ENCODE assay signal across 12 cellular contexts in the genomic region with DNA sequence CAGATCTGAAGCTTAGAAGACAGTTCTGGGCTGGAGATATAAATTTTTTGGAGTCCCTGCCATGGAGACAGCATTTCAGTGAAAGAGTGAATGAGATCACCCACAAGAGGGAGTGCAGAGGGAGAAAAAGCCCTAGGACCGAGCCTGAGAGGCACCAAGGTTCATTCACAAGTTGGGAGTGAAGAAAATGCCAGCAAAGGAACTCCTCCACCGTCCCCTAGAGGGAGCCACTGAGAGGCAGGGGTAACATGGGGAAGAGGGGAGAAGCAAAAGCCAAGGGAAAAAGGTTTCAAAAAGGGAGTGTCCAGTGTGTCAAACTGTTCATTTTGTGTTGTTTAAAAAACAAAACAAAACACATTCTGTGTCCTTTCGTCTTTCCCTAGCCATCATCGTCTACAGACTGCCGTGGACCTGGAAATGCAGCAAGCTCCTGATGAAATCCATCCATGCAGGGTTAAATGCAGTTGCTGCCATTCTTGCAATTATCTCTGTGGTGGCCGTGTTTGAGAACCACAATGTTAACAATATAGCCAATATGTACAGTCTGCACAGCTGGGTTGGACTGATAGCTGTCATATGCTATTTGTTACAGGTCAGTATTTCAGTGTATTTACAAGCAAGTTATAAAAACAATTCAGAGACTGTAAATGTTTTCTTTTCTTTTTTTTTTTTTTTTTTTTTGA. TPM values are rescaled to one million over a fixed set of nuclear protein-coding genes. Genes with fewer than 3 reads are reported as not detected.
DNase-seq lines count a peak whose midpoint lies in the region; ATAC-seq, FAIRE-seq and TF ChIP-seq lines count a peak whose summit lies in the region.
"Had no signal": no experiment of that assay in that cellular context is flagged by ENCODE, and none has a peak within 500 bp of the region (broad histone marks: within the 10 kb centered on the region; RNA-seq: fewer than 3 reads in every experiment).

No MANE protein-coding gene starts in this region.

- 79% methylated on average over 6 of the region's 6 CpGs for WGBS in SK-N-SH (ENCODE audit: low lambda C conversion rate)

- no peak overlapping the region for H3K4me2 ChIP-seq in SK-N-SH
- no peak overlapping the region for H3K4me2 ChIP-seq in astrocyte (ENCODE audit: low read length)
- no peak overlapping the region for H3K4me2 ChIP-seq in neural cell (ENCODE audit: low read length)

- no peak for TF ChIP-seq EP300 in SK-N-SH (IDR thresholded peaks at IDR 0.05; ENCODE audit: borderline replicate concordance in 1 of 2, low read depth in 1 of 2, low read length in 1 of 2)
- TF ChIP-seq EP300 in neural cell (conservative IDR thresholded peaks at IDR 0.05; ENCODE audit: poor library complexity, severe bottlenecking), result no peak

- H4K20me1 ChIP-seq in SK-N-SH (ENCODE audit: insufficient read depth) (0 out of 2 replicates have a peak, but pooled peaks cover 5% of the 10 kb centered on the region), astrocyte (ENCODE audit: insufficient read depth, low read length) (no peaks in the 10 kb centered on the region), neural cell (ENCODE audit: insufficient read depth) (no peaks in the 10 kb centered on the region)

- TF ChIP-seq RAD21 in SK-N-SH (IDR thresholded peaks at IDR 0.05; ENCODE audit: low read length) (no peak), neural cell (conservative IDR thresholded peaks at IDR 0.05) (no peak)

- H3K9me2 ChIP-seq in SK-N-SH (no peaks in the 10 kb centered on the region), neural cell (ENCODE audit: insufficient read depth, low read length) (no peaks in the 10 kb centered on the region)

- H3K4me3 ChIP-seq in SK-N-SH (ENCODE audit: low read depth in 2 of 2, low read length in 1 of 2), result no peak overlapping the region
- no peak overlapping the region for H3K4me3 ChIP-seq in astrocyte (ENCODE audit: insufficient read depth, low read depth, low read length)
- no peak overlapping the region for H3K4me3 ChIP-seq in neural cell (ENCODE audit: low read length)
- H3K4me3 ChIP-seq in MG63, result no peak overlapping the region
- H3K4me3 ChIP-seq: vagina had no signal

- H3K36me3 ChIP-seq in SK-N-SH (replicated peaks in 1 of 2; ENCODE audit: control insufficient read depth in 1 of 2, insufficient read depth in 2 of 2, low read length in 1 of 2), result peaks cover 0 to 12% of the 10 kb centered on the region in 2 experiments
- peaks cover 8% of the 10 kb centered on the region for H3K36me3 ChIP-seq in astrocyte (ENCODE audit: insufficient read depth, low read length)
- H3K36me3 ChIP-seq in neural cell (ENCODE audit: insufficient read depth, low read length), result no peaks in the 10 kb centered on the region
- H3K36me3 ChIP-seq in MG63, result peaks cover 15% of the 10 kb centered on the region

- TF ChIP-seq CTCF in SK-N-SH (IDR thresholded peaks at IDR 0.05) (peak; percentile 51), astrocyte (IDR thresholded peaks at IDR 0.05; ENCODE audit: insufficient read depth, low read depth, low read length) (peak; percentile 9), neural cell (IDR thresholded peaks at IDR 0.05; ENCODE audit: poor library complexity, severe bottlenecking) (peak; percentile 35)

- H3K27ac Mint-ChIP-seq in astrocyte (ENCODE audit: unreplicated experiment), result no peak overlapping the region
- H3K27ac Mint-ChIP-seq: activated naive CD4-positive, alpha-beta T cell treated with anti-CD3 and anti-CD28 coated beads, Interleukin-2, amount 50 U/mL, for 24 hours; CD4-positive, alpha-beta memory T cell had no signal

- H3K4me3 Mint-ChIP-seq in astrocyte (ENCODE audit: unreplicated experiment), result no peak overlapping the region
- H3K4me3 Mint-ChIP-seq: activated naive CD4-positive, alpha-beta T cell treated with anti-CD3 and anti-CD28 coated beads, Interleukin-2, amount 50 U/mL, for 24 hours; CD4-positive, alpha-beta memory T cell had no signal

- no peaks in the 10 kb centered on the region for H3K27me3 Mint-ChIP-seq in astrocyte (ENCODE audit: low read depth, unreplicated experiment)

- H3K9ac ChIP-seq in SK-N-SH (no peak overlapping the region), astrocyte (ENCODE audit: low read length) (no peak overlapping the region), neural cell (ENCODE audit: low read length) (no peak overlapping the region)

- no peaks in the 10 kb centered on the region for H3K27me3 ChIP-seq in SK-N-SH (ENCODE audit: insufficient read depth)
- H3K27me3 ChIP-seq in astrocyte (ENCODE audit: insufficient read depth, low read length), result no peaks in the 10 kb centered on the region
- no peaks in the 10 kb centered on the region for H3K27me3 ChIP-seq in neural cell (ENCODE audit: insufficient read depth, low read depth, low read length)
- no peaks in the 10 kb centered on the region for H3K27me3 ChIP-seq in MG63
- H3K27me3 ChIP-seq: vagina had no signal

- H3K36me3 Mint-ChIP-seq in astrocyte (ENCODE audit: low read depth, unreplicated experiment), result peaks cover 7% of the 10 kb centered on the region
- H3K36me3 Mint-ChIP-seq: activated naive CD4-positive, alpha-beta T cell treated with anti-CD3 and anti-CD28 coated beads, Interleukin-2, amount 50 U/mL, for 24 hours; CD4-positive, alpha-beta memory T cell had no signal

- H3K9me3 ChIP-seq in SK-N-SH, result no peaks in the 10 kb centered on the region
- no peaks in the 10 kb centered on the region for H3K9me3 ChIP-seq in astrocyte (ENCODE audit: insufficient read depth, low read depth, low read length)
- H3K9me3 ChIP-seq in neural cell (ENCODE audit: low read length), result no peaks in the 10 kb centered on the region
- H3K9me3 ChIP-seq in MG63, result no peaks in the 10 kb centered on the region
- H3K9me3 ChIP-seq: vagina had no signal

- H3K79me2 ChIP-seq in SK-N-SH (ENCODE audit: insufficient read depth) (peaks cover 29% of the 10 kb centered on the region; the same call in 1 of the 2 replicates), astrocyte (ENCODE audit: insufficient read depth, low read length) (peaks cover 11% of the 10 kb centered on the region), neural cell (replicated peaks; ENCODE audit: insufficient read depth, low read length) (no peaks in the 10 kb centered on the region)

- H2AFZ ChIP-seq in SK-N-SH (ENCODE audit: low read depth) (no peak overlapping the region), astrocyte (ENCODE audit: low read depth, low read length) (no peak overlapping the region), neural cell (ENCODE audit: low read depth, low read length) (no peak overlapping the region)

- H3K4me1 ChIP-seq in SK-N-SH (ENCODE audit: control insufficient read depth in 1 of 2, insufficient read depth in 2 of 2, low read depth in 1 of 2, low read length in 1 of 2), result no peaks in the 10 kb centered on the region
- H3K4me1 ChIP-seq in astrocyte (ENCODE audit: insufficient read depth, low read length), result no peaks in the 10 kb centered on the region

- H3K4me1 Mint-ChIP-seq in astrocyte (ENCODE audit: low read depth, unreplicated experiment), result no peaks in the 10 kb centered on the region
- H3K4me1 Mint-ChIP-seq: activated naive CD4-positive, alpha-beta T cell treated with anti-CD3 and anti-CD28 coated beads, Interleukin-2, amount 50 U/mL, for 24 hours; CD4-positive, alpha-beta memory T cell had no signal

- CTCF ChIA-PET in SK-N-SH (lab: Yijun Ruan, JAX), result interaction anchor here (1.0 kb wide), 1 partner anchor 13 kb away, joined by 3 read pairs; no protein-coding TSS in a partner anchor

- peaks cover 1% of the 10 kb centered on the region for H3K9me3 Mint-ChIP-seq in astrocyte (ENCODE audit: unreplicated experiment)
- H3K9me3 Mint-ChIP-seq: activated naive CD4-positive, alpha-beta T cell treated with anti-CD3 and anti-CD28 coated beads, Interleukin-2, amount 50 U/mL, for 24 hours; CD4-positive, alpha-beta memory T cell had no signal

- no peak overlapping the region for H3K27ac ChIP-seq in SK-N-SH (ENCODE audit: low read depth in 2 of 2, low read length in 1 of 2)
- H3K27ac ChIP-seq in astrocyte (ENCODE audit: low read depth, low read length), result no peak overlapping the region
- no peak overlapping the region for H3K27ac ChIP-seq in neural cell (ENCODE audit: low read length)
- H3K27ac ChIP-seq: vagina had no signal

- FAIRE-seq in astrocyte (lab: Jason Lieb, UNC), result no peak

- H3F3A ChIP-seq in SK-N-SH (replicated peaks; ENCODE audit: insufficient read depth) (peaks cover 8% of the 10 kb centered on the region), neural cell (ENCODE audit: insufficient read depth, low read length, poor library complexity, severe bottlenecking) (no peaks in the 10 kb centered on the region)

- ATAC-seq in SK-N-SH treated with all-trans-retinoic acid at 6 μM for 48 hours (no peak), HG02642 (IDR thresholded peaks at IDR 0.05; ENCODE audit: poor library complexity, unreplicated experiment) (no peak), GM18867 (IDR thresholded peaks at IDR 0.05; ENCODE audit: unreplicated experiment) (no peak)

- POLR2A ChIA-PET in SK-N-SH (lab: Yijun Ruan, JAX), result no interaction called here

- no peak for DNase-seq in SK-N-SH
- peak; percentile 7 for DNase-seq in LHCN-M2 (ENCODE audit: low read depth)
- DNase-seq in astrocyte (ENCODE audit: low read depth), result no peak
- DNase-seq in MG63, result no peak
- DNase-seq: CD4-positive, alpha-beta memory T cell; hypothalamus had no signal

TF ChIP-seq in SK-N-SH, 30 proteins besides CTCF, POLR2A, EP300 and RAD21 (continues in another document):
- no peak for TF ChIP-seq RFX5 (IDR thresholded peaks at IDR 0.05; ENCODE audit: low read length)

TF ChIP-seq in SK-N-SH treated with all-trans-retinoic acid at 6 μM for 48 hours, 23 proteins besides CTCF, POLR2A, EP300 and RAD21 (continues in another document):
- TF ChIP-seq TCF4 (CRISPR knock-in tag; IDR thresholded peaks at IDR 0.05; ENCODE audit: borderline replicate concordance), result no peak

TF ChIP-seq in neural cell, 6 proteins besides CTCF, POLR2A, EP300 and RAD21 (continues in another document):
- no peak for TF ChIP-seq EZH2 (IDR thresholded peaks at IDR 0.05; ENCODE audit: borderline replicate concordance, insufficient read depth, low read length, poor library complexity, severe bottlenecking)
- TF ChIP-seq MXI1 (conservative IDR thresholded peaks at IDR 0.05; ENCODE audit: poor library complexity, severe bottlenecking), result no peak
- TF ChIP-seq SMC3 (conservative IDR thresholded peaks at IDR 0.05; ENCODE audit: poor library complexity), result no peak
- TF ChIP-seq POLR2AphosphoS5 (IDR thresholded peaks at IDR 0.05), result peak; percentile 93
- no peak for TF ChIP-seq TAF1 (IDR thresholded peaks at IDR 0.05; ENCODE audit: low read depth)

RNA-seq across cellular contexts. Expression of a gene that starts 19.1 kb away (rescaled TPM):
- 21.1 and 34.8 TPM in 2 replicates for polyA plus RNA-seq in SK-N-SH (2012; rRNA removed)
- polyA plus RNA-seq in SK-N-SH (2012; cell fraction: cytosol; rRNA removed), result 34.5 and 35.0 TPM in 2 replicates
- 12.9 and 19.4 TPM in 2 replicates for polyA plus RNA-seq in SK-N-SH (2012; cell fraction: nucleus; rRNA removed)
- total RNA-seq in LHCN-M2 (2014; rRNA removed), result 102 and 120 TPM in 2 replicates
- 62.0 TPM for polyA plus RNA-seq in LHCN-M2 (2012)
- 26.7 and 37.2 TPM in 2 replicates for total RNA-seq in astrocyte
- polyA plus RNA-seq in neural cell, result 0.10 TPM in 1 of 2 replicates, not detected in the other
- polyA minus RNA-seq in neural cell, result not detected in 2 replicates
- total RNA-seq in MG63 (2014; rRNA removed; shearing (Covaris generic); ENCODE audit: low replicate concordance), result 56.3 and 58.5 TPM in 2 replicates
